In genomic region chr14:59920378-59920683, GRCh38 we compare ENCODE assay signal across 15 cellular contexts. TPM values are rescaled to one million over a fixed set of nuclear protein-coding genes. Genes with fewer than 3 reads are reported as not detected.
DNase-seq lines count a peak whose midpoint lies in the region; ATAC-seq lines count a peak whose summit lies in the region.
"Had no signal": no experiment of that assay in that cellular context is flagged by ENCODE, and none has a peak within 500 bp of the region (broad histone marks: within the 10 kb centered on the region; RNA-seq: fewer than 3 reads in every experiment).

No MANE protein-coding gene starts in this region.

- no peaks in the 10 kb centered on the region for H3K36me3 ChIP-seq in HUES48 (ENCODE audit: control insufficient read depth, insufficient read depth, low read length)
- H3K36me3 ChIP-seq in iPS-20b (ENCODE audit: insufficient read depth, low read depth, low read length) = no peaks in the 10 kb centered on the region
- H3K36me3 ChIP-seq in skeletal muscle satellite cell (ENCODE audit: insufficient read depth, low read length) = no peaks in the 10 kb centered on the region
- H3K36me3 ChIP-seq: gastrocnemius medialis, SJCRH30 had no signal

- H3K9ac ChIP-seq in HUES48 (ENCODE audit: low read depth, low read length) (peak overlapping the region; percentile 34; the same call in 1 of the 2 replicates), iPS-20b (ENCODE audit: low read depth, low read length) (peak overlapping the region; percentile 59; the same call in 1 of the 2 replicates), skeletal muscle satellite cell (ENCODE audit: low read depth, low read length) (no peak overlapping the region)

- H3K27me3 ChIP-seq in HUES48 (ENCODE audit: control insufficient read depth, insufficient read depth, low read length) = no peaks in the 10 kb centered on the region
- H3K27me3 ChIP-seq in iPS-20b (ENCODE audit: insufficient read depth, low read length) = 0 out of 2 replicates have a peak, but pooled peaks cover 4% of the 10 kb centered on the region
- H3K27me3 ChIP-seq in skeletal muscle satellite cell (ENCODE audit: control insufficient read depth, insufficient read depth, low read length) = no peaks in the 10 kb centered on the region
- H3K27me3 ChIP-seq: SJCRH30 had no signal

- H3K27ac Mint-ChIP-seq in activated T-helper 2 cell treated with anti-CD3 and anti-CD28 coated beads, Interferon-gamma antibody, Interleukin-2, Interleukin-4, amounts not matched to agents 10 μg/mL and 5 μg/mL and 100 μg/mL, durations not matched to agents 14 hours and 24 hours and 36 hours = no peak overlapping the region

- H3K4me3 ChIP-seq in HUES48 (ENCODE audit: low read depth, low read length) = peak overlapping the region; percentile 95
- H3K4me3 ChIP-seq in iPS-20b (ENCODE audit: low read length) = peak overlapping the region; percentile 70
- no peak overlapping the region for H3K4me3 ChIP-seq in skeletal muscle satellite cell (ENCODE audit: low read length)

- H3K4me3 Mint-ChIP-seq in activated T-helper 2 cell treated with anti-CD3 and anti-CD28 coated beads, Interferon-gamma antibody, Interleukin-2, Interleukin-4, amounts not matched to agents 10 μg/mL and 5 μg/mL and 100 μg/mL, durations not matched to agents 14 hours and 24 hours and 36 hours (ENCODE audit: low read depth) = peak overlapping the region; percentile 4

- H3K4me1 ChIP-seq in HUES48 (ENCODE audit: control insufficient read depth, insufficient read depth, low read length) = 0 out of 2 replicates have a peak, but pooled peaks cover 7% of the 10 kb centered on the region
- no peaks in the 10 kb centered on the region; the same call in 1 of the 2 replicates for H3K4me1 ChIP-seq in iPS-20b (ENCODE audit: insufficient read depth, low read length)
- H3K4me1 ChIP-seq in skeletal muscle satellite cell (ENCODE audit: control insufficient read depth, insufficient read depth, low read length) = no peaks in the 10 kb centered on the region
- H3K4me1 ChIP-seq: SJCRH30 had no signal

- H3K27ac ChIP-seq in HUES48 (ENCODE audit: low read depth, low read length) (peak overlapping the region; percentile 25), iPS-20b (ENCODE audit: low read length) (no peak overlapping the region)
- H3K27ac ChIP-seq: gastrocnemius medialis, SJCRH30 had no signal

- H3K9me3 ChIP-seq in HUES48 (ENCODE audit: control insufficient read depth, insufficient read depth, low read length) (no peaks in the 10 kb centered on the region), iPS-20b (ENCODE audit: insufficient read depth, low read depth, low read length) (no peaks in the 10 kb centered on the region), skeletal muscle satellite cell (replicated peaks; ENCODE audit: low read length) (no peaks in the 10 kb centered on the region)
- H3K9me3 ChIP-seq: gastrocnemius medialis, SJCRH30 had no signal

- H3K4me1 Mint-ChIP-seq in activated T-helper 2 cell treated with anti-CD3 and anti-CD28 coated beads, Interferon-gamma antibody, Interleukin-2, Interleukin-4, amounts not matched to agents 10 μg/mL and 5 μg/mL and 100 μg/mL, durations not matched to agents 14 hours and 24 hours and 36 hours (ENCODE audit: low read depth) = peaks cover 3% of the 10 kb centered on the region

- peak overlapping the region; percentile 98 for H3K4me2 ChIP-seq in skeletal muscle satellite cell (ENCODE audit: low read length)

- no peaks in the 10 kb centered on the region for H3K36me3 Mint-ChIP-seq in activated T-helper 2 cell treated with anti-CD3 and anti-CD28 coated beads, Interferon-gamma antibody, Interleukin-2, Interleukin-4, amounts not matched to agents 10 μg/mL and 5 μg/mL and 100 μg/mL, durations not matched to agents 14 hours and 24 hours and 36 hours (ENCODE audit: low read depth)

- intact Hi-C loops in activated T-helper 2 cell treated with anti-CD3 and anti-CD28 coated beads, Interferon-gamma antibody, Interleukin-2, Interleukin-4, amounts not matched to agents 10 μg/mL and 5 μg/mL and 100 μg/mL, durations not matched to agents 14 hours and 24 hours and 36 hours (cut with micrococcal nuclease) = no loop called here

- H3K27me3 Mint-ChIP-seq in activated T-helper 2 cell treated with anti-CD3 and anti-CD28 coated beads, Interferon-gamma antibody, Interleukin-2, Interleukin-4, amounts not matched to agents 10 μg/mL and 5 μg/mL and 100 μg/mL, durations not matched to agents 14 hours and 24 hours and 36 hours (ENCODE audit: low read depth) = peaks cover 39% of the 10 kb centered on the region

- no peak for DNase-seq in activated T-helper 2 cell treated with anti-CD3 and anti-CD28 coated beads, Interferon-gamma antibody, Interleukin-2, Interleukin-4, amounts not matched to agents 10 μg/mL and 5 μg/mL and 100 μg/mL, durations not matched to agents 14 hours and 24 hours and 36 hours (ENCODE audit: low spot score)
- DNase-seq in central memory CD4-positive, alpha-beta T cell = no peak
- no peak for DNase-seq in amygdala (lab: John Stamatoyannopoulos, UW)
- DNase-seq: activated naive CD4-positive, alpha-beta T cell treated with Interleukin-2 at 50 U/mL for 16 hours; effector CD4-positive, alpha-beta T cell; gastrocnemius medialis; NCI-H1417 treated with DMSO at 0.1 percent for 48 hours; stimulated activated CD4-positive, alpha-beta T cell treated with anti-CD3 and anti-CD28 coated beads, Interleukin-4, amount 100 ng/mL, for 24 hours had no signal

- no peak for ATAC-seq in GM21526 (IDR thresholded peaks at IDR 0.05; ENCODE audit: low FRiP score, unreplicated experiment)
- ATAC-seq in HG02973 (IDR thresholded peaks at IDR 0.05; ENCODE audit: unreplicated experiment) = no peak
- ATAC-seq: gastrocnemius medialis had no signal

- no peaks in the 10 kb centered on the region for H3K9me3 Mint-ChIP-seq in activated T-helper 2 cell treated with anti-CD3 and anti-CD28 coated beads, Interferon-gamma antibody, Interleukin-2, Interleukin-4, amounts not matched to agents 10 μg/mL and 5 μg/mL and 100 μg/mL, durations not matched to agents 14 hours and 24 hours and 36 hours

RNA-seq across cellular contexts. Expression of gene LRRC9, which starts 0.4 kb away (rescaled TPM):
- not detected in 2 replicates for total RNA-seq in activated T-helper 2 cell treated with anti-CD3 and anti-CD28 coated beads, Interferon-gamma antibody, Interleukin-2, Interleukin-4, amounts not matched to agents 10 μg/mL and 5 μg/mL and 100 μg/mL, durations not matched to agents 14 hours and 24 hours and 36 hours
- 0.51 TPM in 1 of 2 replicates, not detected in the other for total RNA-seq in skeletal muscle satellite cell (2012; rRNA removed)
- total RNA-seq: pulmonary artery endothelial cell, SJCRH30 had no signal

RNA-seq across cellular contexts. Expression of gene RTN1, which starts 49.8 kb away (rescaled TPM):
- not detected in 2 replicates for total RNA-seq in activated T-helper 2 cell treated with anti-CD3 and anti-CD28 coated beads, Interferon-gamma antibody, Interleukin-2, Interleukin-4, amounts not matched to agents 10 μg/mL and 5 μg/mL and 100 μg/mL, durations not matched to agents 14 hours and 24 hours and 36 hours
- total RNA-seq in skeletal muscle satellite cell (2012; rRNA removed) = 0.25 and 0.44 TPM in 2 replicates
